In genomic region chr9:72459308-72459707, GRCh38 we compare ENCODE assay signal across 16 cellular contexts.
"Had no signal": no experiment of that assay in that cellular context is flagged by ENCODE, and none has a peak within 500 bp of the region (broad histone marks: within the 10 kb centered on the region; RNA-seq: fewer than 3 reads in every experiment).

No MANE protein-coding gene starts in this region.

- H3K4me3 ChIP-seq: colonic mucosa, left lung, prostate gland, right atrium auricular region had no signal

- H3K27me3 Mint-ChIP-seq: activated CD4-positive, alpha-beta T cell treated with anti-CD3 and anti-CD28 coated beads, Interleukin-2, amount 10 ng/mL, durations not matched to agents 7 days and 5 days; activated T-cell treated with anti-CD3 and anti-CD28 coated beads, Interleukin-2, amount 50 U/mL, for 24 hours; central memory CD8-positive, alpha-beta T cell; stimulated activated naive CD8-positive, alpha-beta T cell treated with anti-CD3 and anti-CD28 coated beads, Interleukin-15, Interleukin-2, amounts not matched to agents 100 ng/mL and 50 ng/mL, for 24 hours; type B pancreatic cell had no signal

- FAIRE-seq: frontal cortex had no signal

- H3K9me3 Mint-ChIP-seq: activated CD4-positive, alpha-beta T cell treated with anti-CD3 and anti-CD28 coated beads, Interleukin-2, amount 10 ng/mL, durations not matched to agents 7 days and 5 days; activated T-cell treated with anti-CD3 and anti-CD28 coated beads, Interleukin-2, amount 50 U/mL, for 24 hours; central memory CD8-positive, alpha-beta T cell; stimulated activated naive CD8-positive, alpha-beta T cell treated with anti-CD3 and anti-CD28 coated beads, Interleukin-15, Interleukin-2, amounts not matched to agents 100 ng/mL and 50 ng/mL, for 24 hours; type B pancreatic cell had no signal

- H3K4me1 Mint-ChIP-seq: central memory CD8-positive, alpha-beta T cell had no signal

- H3K27ac Mint-ChIP-seq: activated CD4-positive, alpha-beta T cell treated with anti-CD3 and anti-CD28 coated beads, Interleukin-2, amount 10 ng/mL, durations not matched to agents 7 days and 5 days; activated CD8-positive, alpha-beta T cell treated with anti-CD3 and anti-CD28 coated beads, Interleukin-2, amount 10 ng/mL, durations not matched to agents 7 days and 5 days; activated T-cell treated with anti-CD3 and anti-CD28 coated beads, Interleukin-2, amount 50 U/mL, for 24 hours; stimulated activated naive CD8-positive, alpha-beta T cell treated with anti-CD3 and anti-CD28 coated beads, Interleukin-15, Interleukin-2, amounts not matched to agents 100 ng/mL and 50 ng/mL, for 24 hours; type B pancreatic cell had no signal

- H3K27ac ChIP-seq: colonic mucosa, left lung, prostate gland, right atrium auricular region had no signal

- H3K9me3 ChIP-seq: colonic mucosa, left lung, prostate gland, right atrium auricular region had no signal

- H3K36me3 ChIP-seq: colonic mucosa, left lung, prostate gland, right atrium auricular region had no signal

- H3K4me3 Mint-ChIP-seq: activated CD4-positive, alpha-beta T cell treated with anti-CD3 and anti-CD28 coated beads, Interleukin-2, amount 10 ng/mL, durations not matched to agents 7 days and 5 days; activated CD8-positive, alpha-beta T cell treated with anti-CD3 and anti-CD28 coated beads, Interleukin-2, amount 10 ng/mL, durations not matched to agents 7 days and 5 days; activated T-cell treated with anti-CD3 and anti-CD28 coated beads, Interleukin-2, amount 50 U/mL, for 24 hours; central memory CD8-positive, alpha-beta T cell; stimulated activated naive CD8-positive, alpha-beta T cell treated with anti-CD3 and anti-CD28 coated beads, Interleukin-15, Interleukin-2, amounts not matched to agents 100 ng/mL and 50 ng/mL, for 24 hours; type B pancreatic cell had no signal

- ATAC-seq: activated CD8-positive, alpha-beta T cell treated with anti-CD3 and anti-CD28 coated beads, Interleukin-2, amount 10 ng/mL, durations not matched to agents 7 days and 5 days; left lung had no signal

- H3K27me3 ChIP-seq: colonic mucosa, left lung, right atrium auricular region had no signal

- H3K4me1 ChIP-seq: colonic mucosa, left lung, prostate gland, right atrium auricular region had no signal

- H3K36me3 Mint-ChIP-seq: type B pancreatic cell had no signal

- DNase-seq: activated CD4-positive, alpha-beta T cell treated with anti-CD3 and anti-CD28 coated beads, Interleukin-2, amount 10 ng/mL, durations not matched to agents 7 days and 5 days; activated CD8-positive, alpha-beta T cell treated with anti-CD3 and anti-CD28 coated beads, Interleukin-2, amount 10 ng/mL, durations not matched to agents 7 days and 5 days; activated effector memory CD4-positive, alpha-beta T cell treated with anti-CD3 and anti-CD28 coated beads, Interleukin-2, amount 50 U/mL, for 16 hours; activated naive CD4-positive, alpha-beta T cell treated with anti-CD3 and anti-CD28 coated beads, Interleukin-2, amount 50 U/mL, for 16 hours; activated T-cell treated with anti-CD3 and anti-CD28 coated beads, Interleukin-2, amount 50 U/mL, for 24 hours; aorta; colonic mucosa; left lung; midbrain; stimulated activated CD4-positive, alpha-beta T cell treated with anti-CD3 and anti-CD28 coated beads, Interleukin-2, amount 100 ng/mL, for 24 hours had no signal
